In the genomic region with DNA sequence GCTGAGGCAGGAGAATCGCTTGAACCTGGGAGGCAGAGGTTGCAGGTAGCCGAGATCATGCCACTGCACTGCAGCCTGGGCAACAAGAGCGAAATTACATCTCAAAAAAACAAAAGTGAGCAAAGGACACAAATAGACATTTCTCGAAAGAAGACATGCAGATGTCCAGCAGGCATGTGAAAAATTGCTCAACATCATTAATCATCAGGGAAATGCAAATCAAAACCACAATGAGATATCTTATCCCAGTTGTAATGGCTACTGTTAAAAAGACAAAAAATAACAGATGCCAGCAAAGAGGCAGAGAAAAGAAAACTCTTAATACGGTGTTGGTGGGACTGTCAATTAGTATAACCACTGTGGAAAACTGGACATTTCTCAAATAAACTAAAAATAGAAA, we compare ENCODE assay signal across 20 cellular contexts. TPM values are rescaled to one million over a fixed set of nuclear protein-coding genes. Genes with fewer than 3 reads are reported as not detected.
DNase-seq lines count a peak whose midpoint lies in the region; ATAC-seq and TF ChIP-seq lines count a peak whose summit lies in the region.
"Had no signal": no experiment of that assay in that cellular context is flagged by ENCODE, and none has a peak within 500 bp of the region (broad histone marks: within the 10 kb centered on the region; RNA-seq: fewer than 3 reads in every experiment).

No MANE protein-coding gene starts in this region.

- H3K4me2 ChIP-seq in skeletal muscle satellite cell (ENCODE audit: low read length) = peak overlapping the region; percentile 12

- no peaks in the 10 kb centered on the region for H3K9me3 ChIP-seq in skeletal muscle satellite cell (replicated peaks; ENCODE audit: low read length)
- H3K9me3 ChIP-seq in vagina = no peaks in the 10 kb centered on the region
- H3K9me3 ChIP-seq: gastroesophageal sphincter, Peyer's patch, prostate gland had no signal

- H3K4me3 ChIP-seq in fibroblast of the aortic adventitia (ENCODE audit: low read depth, low read length) = no peak overlapping the region
- no peak overlapping the region for H3K4me3 ChIP-seq in skeletal muscle satellite cell (ENCODE audit: low read length)
- no peak overlapping the region for H3K4me3 ChIP-seq in vagina
- H3K4me3 ChIP-seq: gastroesophageal sphincter, lung, Peyer's patch, prostate gland had no signal

- H3K27me3 ChIP-seq in skeletal muscle satellite cell (ENCODE audit: control insufficient read depth, insufficient read depth, low read length) (no peaks in the 10 kb centered on the region), vagina (no peaks in the 10 kb centered on the region)
- H3K27me3 ChIP-seq: gastroesophageal sphincter, Peyer's patch had no signal

- H3K9ac ChIP-seq in skeletal muscle satellite cell (ENCODE audit: low read depth, low read length) = no peak overlapping the region

- no peak overlapping the region for H3K27ac ChIP-seq in vagina
- H3K27ac ChIP-seq: gastroesophageal sphincter, Peyer's patch, prostate gland had no signal

- intact Hi-C loops in vagina (cut with DNase I) = no loop called here

- peaks cover 13% of the 10 kb centered on the region for H3K36me3 ChIP-seq in skeletal muscle satellite cell (ENCODE audit: insufficient read depth, low read length)
- H3K36me3 ChIP-seq in vagina = peaks cover 0 to 6% of the 10 kb centered on the region in 2 donors
- H3K36me3 ChIP-seq: prostate gland had no signal

- no peak for TF ChIP-seq CTCF in fibroblast of the aortic adventitia (IDR thresholded peaks at IDR 0.05; ENCODE audit: insufficient read depth, low read length)
- TF ChIP-seq CTCF in vagina (IDR thresholded peaks at IDR 0.05) = no peak

- ATAC-seq in GM18520 (IDR thresholded peaks at IDR 0.05; ENCODE audit: unreplicated experiment) = no peak
- ATAC-seq: CD8-positive, alpha-beta T cell; gastroesophageal sphincter; stimulated activated effector memory CD8-positive, alpha-beta T cell treated with anti-CD3 and anti-CD28 coated beads, Interleukin-12 subunit alpha, Interleukin-12 subunit beta, amount 100 ng/mL, for 72 hours; WTC11 had no signal

- H3K4me1 ChIP-seq in skeletal muscle satellite cell (ENCODE audit: control insufficient read depth, insufficient read depth, low read length) = peaks cover 8% of the 10 kb centered on the region
- H3K4me1 ChIP-seq in vagina = peaks cover 9% of the 10 kb centered on the region
- H3K4me1 ChIP-seq: gastroesophageal sphincter, Peyer's patch, prostate gland had no signal

- TF ChIP-seq POLR2A in vagina (IDR thresholded peaks at IDR 0.05) = no peak

- DNase-seq in HS-5 (ENCODE audit: low read depth) = peak; percentile 30
- DNase-seq in amniotic epithelial cell (ENCODE audit: low read depth) = peak; percentile 87
- peak; percentile 23 for DNase-seq in fibroblast of the aortic adventitia (ENCODE audit: low read depth)
- DNase-seq in dedifferentiated amniotic fluid mesenchymal stem cell (ENCODE audit: extremely low spot score) = no peak
- DNase-seq in vagina (ENCODE audit: extremely low spot score in 2 of 2) = no peak
- DNase-seq: CD8-positive, alpha-beta T cell; GF-D8; Kasumi-1; NCI-H510A treated with DMSO at 0.1 percent for 48 hours; NK-92 treated with Interleukin-12 subunit alpha and Interleukin-12 subunit beta, amount 100 ng/mL, for 24 hours; Peyer's patch; small intestine; stimulated activated CD4-positive, alpha-beta T cell treated with anti-CD3 and anti-CD28 coated beads, Interleukin-2, amount 100 ng/mL, for 24 hours had no signal

RNA-seq across cellular contexts. Expression of gene ASB7, which starts 20.9 kb away (rescaled TPM):
- total RNA-seq in fibroblast of the aortic adventitia (ENCODE audit: low replicate concordance) = 11.9 and 13.8 TPM in 2 replicates
- 12.4 and 12.7 TPM in 2 replicates for total RNA-seq in skeletal muscle satellite cell (2012; rRNA removed)
- 17.9 TPM for total RNA-seq in vagina

RNA-seq across cellular contexts. Expression of gene LINS1, which starts 21.3 kb away (rescaled TPM):
- total RNA-seq in fibroblast of the aortic adventitia (ENCODE audit: low replicate concordance) (11.2 and 25.8 TPM in 2 replicates), vagina (14.5 TPM)
- total RNA-seq in skeletal muscle satellite cell (2012; rRNA removed) = 14.2 and 16.4 TPM in 2 replicates

Comparison
In these comparisons a context has a peak if more than half of its experiments do, and no peak if none do; other contexts are left out.
1. DNase-seq: peak in HS-5 (single experiment), amniotic epithelial cell (single experiment) and fibroblast of the aortic adventitia (single experiment); none in dedifferentiated amniotic fluid mesenchymal stem cell (single experiment) and vagina (0 of 2).